20 cellular contexts compared by ENCODE assay signal in the genomic region with DNA sequence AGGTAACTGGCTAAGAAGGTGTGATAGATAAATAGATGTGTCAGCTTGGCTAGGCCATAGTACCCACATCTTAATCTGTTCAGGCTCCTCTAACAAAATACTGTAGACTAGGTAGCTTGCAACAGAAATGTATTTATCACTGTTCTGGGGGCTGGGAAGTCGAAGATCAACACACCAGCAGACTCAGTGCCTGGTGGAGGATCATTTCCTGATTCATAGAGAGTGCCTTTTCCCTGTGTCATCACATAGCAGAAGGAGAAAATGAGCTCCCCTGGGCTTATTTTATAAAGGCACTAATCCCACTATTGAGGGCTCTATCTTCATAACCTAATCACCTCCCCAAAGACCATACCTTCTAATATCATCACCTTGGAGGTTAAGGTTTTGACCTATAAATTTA.
"Had no signal": no experiment of that assay in that cellular context is flagged by ENCODE, and none has a peak within 500 bp of the region (broad histone marks: within the 10 kb centered on the region; RNA-seq: fewer than 3 reads in every experiment).

No MANE protein-coding gene starts in this region.

- H3K27ac Mint-ChIP-seq: dendritic cell treated with granulocyte-macrophage colony-stimulating factor and Interleukin-4, amounts not matched to agents 40 ng/mL and 50 ng/mL, for 4 days; endodermal cell; natural killer cell; stimulated activated naive B cell treated with anti-CD40 and anti-IgM and Interleukin-4, amounts not matched to agents 10 μg/mL and 1 μg/mL and 100 μg/mL, for 72 hours; stimulated activated naive CD8-positive, alpha-beta T cell treated with anti-CD3 and anti-CD28 coated beads, Interleukin-15, Interleukin-2, amounts not matched to agents 100 ng/mL and 50 ng/mL, for 24 hours had no signal

- H3K4me3 Mint-ChIP-seq: dendritic cell treated with granulocyte-macrophage colony-stimulating factor and Interleukin-4, amounts not matched to agents 40 ng/mL and 50 ng/mL, for 4 days; endodermal cell; natural killer cell; stimulated activated naive B cell treated with anti-CD40 and anti-IgM and Interleukin-4, amounts not matched to agents 10 μg/mL and 1 μg/mL and 100 μg/mL, for 72 hours; stimulated activated naive CD8-positive, alpha-beta T cell treated with anti-CD3 and anti-CD28 coated beads, Interleukin-15, Interleukin-2, amounts not matched to agents 100 ng/mL and 50 ng/mL, for 24 hours had no signal

- H3K4me1 Mint-ChIP-seq: endodermal cell; natural killer cell; stimulated activated naive B cell treated with anti-CD40 and anti-IgM and Interleukin-4, amounts not matched to agents 10 μg/mL and 1 μg/mL and 100 μg/mL, for 72 hours had no signal

- H3K36me3 Mint-ChIP-seq: natural killer cell; stimulated activated naive B cell treated with anti-CD40 and anti-IgM and Interleukin-4, amounts not matched to agents 10 μg/mL and 1 μg/mL and 100 μg/mL, for 72 hours had no signal

- H3K27me3 Mint-ChIP-seq: dendritic cell treated with granulocyte-macrophage colony-stimulating factor and Interleukin-4, amounts not matched to agents 40 ng/mL and 50 ng/mL, for 4 days; stimulated activated naive B cell treated with anti-CD40 and anti-IgM and Interleukin-4, amounts not matched to agents 10 μg/mL and 1 μg/mL and 100 μg/mL, for 72 hours had no signal

- H3K9me3 Mint-ChIP-seq: endodermal cell; stimulated activated naive B cell treated with anti-CD40 and anti-IgM and Interleukin-4, amounts not matched to agents 10 μg/mL and 1 μg/mL and 100 μg/mL, for 72 hours had no signal

- DNase-seq: effector CD8-positive, alpha-beta T cell; endodermal cell; foreskin fibroblast; gastrocnemius medialis; head of caudate nucleus; left ventricle myocardium superior; lower lobe of right lung; natural killer cell; occipital lobe; ovary; posterior cingulate gyrus; psoas muscle; right cardiac atrium; spleen; stimulated activated CD4-positive, alpha-beta T cell treated with anti-CD3 and anti-CD28 coated beads, Interleukin-4, amount 100 ng/mL, for 4 hours; stimulated activated naive B cell treated with anti-CD40 and anti-IgM and Interleukin-4, amounts not matched to agents 10 μg/mL and 1 μg/mL and 100 μg/mL, for 72 hours; upper lobe of left lung had no signal

- ATAC-seq: esophagus mucosa; gastrocnemius medialis; left ventricle myocardium superior; lower lobe of right lung; natural killer cell; psoas muscle; right cardiac atrium; stimulated activated naive B cell treated with anti-CD40 and anti-IgM and Interleukin-4, amounts not matched to agents 10 μg/mL and 1 μg/mL and 100 μg/mL, for 72 hours had no signal
